In the genomic region with DNA sequence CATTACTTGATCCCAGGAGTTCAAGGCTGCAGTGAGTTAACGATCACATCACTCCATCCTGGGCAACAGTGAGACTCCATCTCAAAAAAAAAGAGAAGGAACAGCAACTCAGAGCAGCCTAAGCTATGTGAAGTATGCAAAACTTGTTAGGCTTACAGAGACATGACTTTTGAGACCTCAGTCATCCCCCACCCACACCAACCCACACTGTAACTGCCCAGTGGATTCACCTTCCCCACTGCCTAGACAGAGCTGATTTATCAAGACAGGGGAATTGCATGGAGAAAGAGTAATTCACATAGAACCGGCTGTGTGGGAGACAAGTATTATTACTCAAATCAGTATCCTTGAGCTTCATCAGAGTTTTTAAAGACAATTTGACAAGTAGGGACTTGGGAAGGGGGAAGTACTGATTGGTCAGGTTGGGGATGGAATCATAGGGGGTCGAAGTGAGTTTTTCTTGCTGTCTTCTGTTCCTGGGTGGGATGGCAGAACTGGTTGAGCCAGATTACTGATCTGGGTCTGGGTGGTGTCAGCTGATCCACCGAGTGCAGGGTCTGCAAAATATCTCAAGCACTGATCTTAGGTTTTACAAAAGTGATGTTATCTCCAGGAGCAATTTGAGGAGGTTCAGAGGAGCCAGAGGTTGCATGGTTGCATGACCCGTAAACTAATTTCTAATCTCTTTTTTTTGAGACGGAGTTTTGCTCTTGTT, we compare ENCODE assay signal across 14 cellular contexts. TPM values are rescaled to one million over a fixed set of nuclear protein-coding genes. Genes with fewer than 3 reads are reported as not detected.
DNase-seq lines count a peak whose midpoint lies in the region; ATAC-seq, FAIRE-seq and TF ChIP-seq lines count a peak whose summit lies in the region.
"Had no signal": no experiment of that assay in that cellular context is flagged by ENCODE, and none has a peak within 500 bp of the region (broad histone marks: within the 10 kb centered on the region; RNA-seq: fewer than 3 reads in every experiment).

No MANE protein-coding gene starts in this region.

- H2AFZ ChIP-seq in astrocyte (ENCODE audit: low read depth, low read length), result no peak overlapping the region

- H3K9me3 ChIP-seq in astrocyte (ENCODE audit: insufficient read depth, low read depth, low read length), result no peaks in the 10 kb centered on the region
- no peaks in the 10 kb centered on the region for H3K9me3 ChIP-seq in HAP-1
- H3K9me3 ChIP-seq in A673 (ENCODE audit: low read depth, low read length, poor library complexity, severe bottlenecking), result no peaks in the 10 kb centered on the region

- BruUV-seq in A673 (replicated peaks; lab: Mats Ljungman, UMichigan), result no TSS peak

- TF ChIP-seq CTCF in astrocyte (IDR thresholded peaks at IDR 0.05; ENCODE audit: insufficient read depth, low read depth, low read length) (no peak), A673 (conservative IDR thresholded peaks at IDR 0.05; ENCODE audit: low read depth, low read length) (no peak)

- in situ Hi-C loops in HAP-1 (cut with MboI; ENCODE audit: low sequenced_read_pairs), result no loop called here

- ATAC-seq in HG02798 (IDR thresholded peaks at IDR 0.05; ENCODE audit: poor library complexity, unreplicated experiment) (peak; percentile 72), GM18498 (IDR thresholded peaks at IDR 0.05; ENCODE audit: unreplicated experiment) (no peak)
- ATAC-seq in stimulated activated memory B cell treated with anti-CD40 and anti-IgM and Interleukin-4, amounts not matched to agents 10 μg/mL and 1 μg/mL and 100 μg/mL, for 72 hours, result peak; percentile 58

- intact Hi-C loops in activated naive CD4-positive, alpha-beta T cell treated with anti-CD3 and anti-CD28 coated beads for 36 hours (cut with micrococcal nuclease), result loop anchor here (10.0 kb wide), 1 partner anchor 1457 kb away; the partner anchor contains the start of gene MAX
- intact Hi-C loops in A673 (cut with micrococcal nuclease; ENCODE audit: unreplicated experiment), result no loop called here

- no peak overlapping the region for H3K9ac ChIP-seq in astrocyte (ENCODE audit: low read length)

- H3K36me3 ChIP-seq in astrocyte (ENCODE audit: insufficient read depth, low read length), result no peaks in the 10 kb centered on the region
- no peaks in the 10 kb centered on the region for H3K36me3 ChIP-seq in HAP-1 (replicated peaks)
- H3K36me3 ChIP-seq in A673 (ENCODE audit: insufficient read depth, low read length, poor library complexity, severe bottlenecking), result no peaks in the 10 kb centered on the region

- no peaks in the 10 kb centered on the region for H3K9me3 Mint-ChIP-seq in activated naive CD4-positive, alpha-beta T cell treated with anti-CD3 and anti-CD28 coated beads for 36 hours
- H3K9me3 Mint-ChIP-seq in astrocyte (ENCODE audit: unreplicated experiment), result no peaks in the 10 kb centered on the region
- H3K9me3 Mint-ChIP-seq in stimulated activated memory B cell treated with anti-CD40 and anti-IgM and Interleukin-4, amounts not matched to agents 10 μg/mL and 1 μg/mL and 100 μg/mL, for 72 hours, result no peaks in the 10 kb centered on the region
- H3K9me3 Mint-ChIP-seq: activated naive CD8-positive, alpha-beta T cell treated with anti-CD3 and anti-CD28 coated beads for 36 hours had no signal

- H3K4me3 ChIP-seq in astrocyte (ENCODE audit: insufficient read depth, low read depth, low read length), result no peak overlapping the region
- H3K4me3 ChIP-seq in HAP-1, result no peak overlapping the region
- H3K4me3 ChIP-seq in A673 (ENCODE audit: low read depth, low read length, poor library complexity, severe bottlenecking), result no peak overlapping the region

- peaks cover 2% of the 10 kb centered on the region for H3K36me3 Mint-ChIP-seq in activated naive CD4-positive, alpha-beta T cell treated with anti-CD3 and anti-CD28 coated beads for 36 hours (ENCODE audit: low read depth)
- no peaks in the 10 kb centered on the region for H3K36me3 Mint-ChIP-seq in astrocyte (ENCODE audit: low read depth, unreplicated experiment)
- H3K36me3 Mint-ChIP-seq in stimulated activated memory B cell treated with anti-CD40 and anti-IgM and Interleukin-4, amounts not matched to agents 10 μg/mL and 1 μg/mL and 100 μg/mL, for 72 hours, result peaks cover 6% of the 10 kb centered on the region

- H3K4me1 ChIP-seq in astrocyte (ENCODE audit: insufficient read depth, low read length) (peaks cover under 1% of the 10 kb centered on the region), HAP-1 (no peaks in the 10 kb centered on the region), A673 (ENCODE audit: insufficient read depth, low read length, poor library complexity, severe bottlenecking) (peaks cover 4% of the 10 kb centered on the region)

- no peaks in the 10 kb centered on the region for H3K79me2 ChIP-seq in astrocyte (ENCODE audit: insufficient read depth, low read length)

- CTCF ChIA-PET in activated naive CD4-positive, alpha-beta T cell treated with anti-CD3 and anti-CD28 coated beads for 36 hours (lab: Charles Lee), result interaction anchor here (0.7 to 1.1 kb wide), 2 partner anchors 21 to 122 kb away, joined by 3 read pairs; no protein-coding TSS in a partner anchor
- CTCF ChIA-PET in A673 (lab: Charles Lee), result interaction anchor here (0.9 kb wide), 1 partner anchor 259 kb away, joined by 3 read pairs; no protein-coding TSS in a partner anchor

- FAIRE-seq in astrocyte (lab: Jason Lieb, UNC), result no peak
- FAIRE-seq: urothelium cell line had no signal

- no peaks in the 10 kb centered on the region for H4K20me1 ChIP-seq in astrocyte (ENCODE audit: insufficient read depth, low read length)

- peaks cover 56% of the 10 kb centered on the region for H3K4me1 Mint-ChIP-seq in activated naive CD4-positive, alpha-beta T cell treated with anti-CD3 and anti-CD28 coated beads for 36 hours (ENCODE audit: low read depth)
- H3K4me1 Mint-ChIP-seq in astrocyte (ENCODE audit: low read depth, unreplicated experiment), result peaks cover 12% of the 10 kb centered on the region
- peaks cover 20% of the 10 kb centered on the region for H3K4me1 Mint-ChIP-seq in stimulated activated memory B cell treated with anti-CD40 and anti-IgM and Interleukin-4, amounts not matched to agents 10 μg/mL and 1 μg/mL and 100 μg/mL, for 72 hours

- H3K27me3 ChIP-seq in astrocyte (ENCODE audit: insufficient read depth, low read length), result no peaks in the 10 kb centered on the region
- no peaks in the 10 kb centered on the region for H3K27me3 ChIP-seq in HAP-1 (ENCODE audit: low read depth)
- no peaks in the 10 kb centered on the region for H3K27me3 ChIP-seq in A673 (replicated peaks; ENCODE audit: insufficient read depth, low read depth, low read length, poor library complexity)

- peak overlapping the region; percentile 37 for H3K27ac Mint-ChIP-seq in activated naive CD4-positive, alpha-beta T cell treated with anti-CD3 and anti-CD28 coated beads for 36 hours
- H3K27ac Mint-ChIP-seq in astrocyte (ENCODE audit: unreplicated experiment), result peak overlapping the region; percentile 77
- H3K27ac Mint-ChIP-seq in stimulated activated memory B cell treated with anti-CD40 and anti-IgM and Interleukin-4, amounts not matched to agents 10 μg/mL and 1 μg/mL and 100 μg/mL, for 72 hours, result peak overlapping the region; percentile 19
- H3K27ac Mint-ChIP-seq: activated naive CD8-positive, alpha-beta T cell treated with anti-CD3 and anti-CD28 coated beads for 36 hours had no signal

- H3K4me2 ChIP-seq in astrocyte (ENCODE audit: low read length), result no peak overlapping the region

- H3K27ac ChIP-seq in astrocyte (ENCODE audit: low read depth, low read length) (no peak overlapping the region), A673 (ENCODE audit: low read depth, low read length, poor library complexity, severe bottlenecking) (no peak overlapping the region)
- H3K27ac ChIP-seq: HL-60 had no signal

- no peaks in the 10 kb centered on the region for H3K27me3 Mint-ChIP-seq in activated naive CD4-positive, alpha-beta T cell treated with anti-CD3 and anti-CD28 coated beads for 36 hours (ENCODE audit: low read depth)
- no peaks in the 10 kb centered on the region for H3K27me3 Mint-ChIP-seq in astrocyte (ENCODE audit: low read depth, unreplicated experiment)
- H3K27me3 Mint-ChIP-seq in stimulated activated memory B cell treated with anti-CD40 and anti-IgM and Interleukin-4, amounts not matched to agents 10 μg/mL and 1 μg/mL and 100 μg/mL, for 72 hours, result no peaks in the 10 kb centered on the region
- H3K27me3 Mint-ChIP-seq: activated naive CD8-positive, alpha-beta T cell treated with anti-CD3 and anti-CD28 coated beads for 36 hours had no signal

- no peak for DNase-seq in activated naive CD4-positive, alpha-beta T cell treated with anti-CD3 and anti-CD28 coated beads for 36 hours
- DNase-seq in activated naive CD4-positive, alpha-beta T cell treated with anti-CD3 and anti-CD28 coated beads, Interleukin-2, amount 50 U/mL, for 16 hours, result no peak
- DNase-seq in astrocyte (ENCODE audit: low read depth), result peak; percentile 17
- DNase-seq in HAP-1 (ENCODE audit: low spot score in 2 of 2), result no peak
- no peak for DNase-seq in A673 (ENCODE audit: low spot score)
- DNase-seq: activated naive CD8-positive, alpha-beta T cell treated with anti-CD3 and anti-CD28 coated beads for 36 hours; cortex of kidney; DMS153; NCI-H2029 treated with DMSO at 0.1 percent for 48 hours had no signal

- H3K4me3 Mint-ChIP-seq in activated naive CD4-positive, alpha-beta T cell treated with anti-CD3 and anti-CD28 coated beads for 36 hours, result no peak overlapping the region
- H3K4me3 Mint-ChIP-seq in astrocyte (ENCODE audit: unreplicated experiment), result no peak overlapping the region
- no peak overlapping the region for H3K4me3 Mint-ChIP-seq in stimulated activated memory B cell treated with anti-CD40 and anti-IgM and Interleukin-4, amounts not matched to agents 10 μg/mL and 1 μg/mL and 100 μg/mL, for 72 hours
- H3K4me3 Mint-ChIP-seq: activated naive CD8-positive, alpha-beta T cell treated with anti-CD3 and anti-CD28 coated beads for 36 hours had no signal

- POLR2A ChIA-PET in A673 (lab: Charles Lee; ENCODE audit: low non-redundant PET), result no interaction called here

RNA-seq across cellular contexts. Expression of gene WDR89, which starts 6.2 kb away (rescaled TPM):
- 10 to 100 TPM; 26.7 to 27.7 TPM for total RNA-seq in activated naive CD4-positive, alpha-beta T cell treated with anti-CD3 and anti-CD28 coated beads for 36 hours
- total RNA-seq in astrocyte, result 13.2 and 15.0 TPM in 2 replicates
- 19.0 and 23.6 TPM in 2 replicates for total RNA-seq in A673 (2021)

Comparison
In these comparisons a context has a peak if more than half of its experiments do, and no peak if none do; other contexts are left out.
1. H3K27ac Mint-ChIP-seq: peak in every context shown above with its lines; median percentile 77 in astrocyte; 37 in activated naive CD4-positive, alpha-beta T cell treated with anti-CD3 and anti-CD28 coated beads for 36 hours; 19 in stimulated activated memory B cell treated with anti-CD40 and anti-IgM and Interleukin-4, amounts not matched to agents 10 μg/mL and 1 μg/mL and 100 μg/mL, for 72 hours.